27 cellular contexts compared by ENCODE assay signal in the genomic region with DNA sequence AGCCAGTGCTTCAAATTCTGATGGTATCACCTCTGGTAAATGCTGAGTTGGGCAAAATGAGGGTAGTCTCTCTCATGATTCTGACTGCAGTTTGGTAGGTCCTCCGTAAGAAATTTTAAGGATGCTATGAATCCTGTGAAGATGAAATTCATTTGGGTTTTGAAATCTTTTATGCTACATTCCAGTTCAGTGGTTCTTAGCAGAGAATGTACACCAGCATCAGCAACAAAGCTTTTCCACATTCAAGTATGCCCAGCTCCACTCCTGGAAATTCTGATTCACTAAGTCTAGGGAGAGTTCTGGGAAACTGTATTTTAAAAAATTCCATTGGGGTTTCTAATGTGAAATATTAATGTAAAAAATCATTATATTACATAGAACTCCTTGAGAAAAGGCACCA. TPM values are rescaled to one million over a fixed set of nuclear protein-coding genes. Genes with fewer than 3 reads are reported as not detected.
"Had no signal": no experiment of that assay in that cellular context is flagged by ENCODE, and none has a peak within 500 bp of the region (broad histone marks: within the 10 kb centered on the region; RNA-seq: fewer than 3 reads in every experiment).

No MANE protein-coding gene starts in this region.

- H3K4me3 ChIP-seq: hepatocyte, ovary, psoas muscle, right atrium auricular region, skin epidermis, testis had no signal

- ATAC-seq: activated CD4-positive, alpha-beta T cell treated with anti-CD3 and anti-CD28 coated beads for 36 hours; activated T-cell treated with anti-CD3 and anti-CD28 coated beads, Interleukin-2, amount 50 U/mL, for 4 hours; foreskin keratinocyte; left ventricle myocardium superior; natural killer cell treated with Interleukin-12 subunit alpha and Interleukin-12 subunit beta and Interleukin-15 and Interleukin-18, amount 100 ng/mL, for 72 hours; psoas muscle; stimulated activated naive B cell treated with anti-CD40 and anti-IgM and Interleukin-4, amounts not matched to agents 10 μg/mL and 1 μg/mL and 100 μg/mL, for 72 hours; T-helper 17 cell had no signal

- H3K4me1 ChIP-seq: foreskin keratinocyte had no signal

- H2AFZ ChIP-seq: hepatocyte had no signal

- DNase-seq: activated B cell treated with CpG ODN at 0.5 μM for 24 hours; activated CD4-positive, alpha-beta T cell treated with anti-CD3 and anti-CD28 coated beads for 36 hours; activated CD4-positive, alpha-beta T cell treated with anti-CD3 and anti-CD28 coated beads, Interleukin-2, amount 50 U/mL, for 4 hours; activated CD8-positive, alpha-beta memory T cell treated with anti-CD3 and anti-CD28 coated beads for 24 hours; activated CD8-positive, alpha-beta memory T cell treated with anti-CD3 and anti-CD28 coated beads, Interleukin-2, amount 50 U/mL, for 4 hours; activated effector memory CD4-positive, alpha-beta T cell treated with Interleukin-2 at 50 U/mL for 16 hours; activated naive CD4-positive, alpha-beta T cell treated with anti-CD3 and anti-CD28 coated beads for 36 hours; activated naive CD8-positive, alpha-beta T cell treated with anti-CD3 and anti-CD28 coated beads, Interleukin-2, amount 10 ng/mL, durations not matched to agents 7 days and 5 days; activated T-cell treated with anti-CD3 and anti-CD28 coated beads, Interleukin-2, amount 50 U/mL, for 4 hours; cortex of kidney; foreskin keratinocyte; immature natural killer cell; left ventricle myocardium superior; ovary; psoas muscle; stimulated activated CD4-positive, alpha-beta T cell treated with anti-CD3 and anti-CD28 coated beads, Interleukin-2, amount 100 ng/mL, for 48 hours; stimulated activated CD8-positive, alpha-beta memory T cell treated with anti-CD3 and anti-CD28 coated beads, Interleukin-4, amount 100 ng/mL, for 48 hours; stimulated activated naive B cell treated with anti-CD40 and anti-IgM and Interleukin-4, amounts not matched to agents 10 μg/mL and 1 μg/mL and 100 μg/mL, for 72 hours; SW 1271; T-helper 17 cell; testis had no signal

- H3K27ac ChIP-seq: epithelial cell of prostate, foreskin keratinocyte, hepatocyte, neutrophil, ovary, psoas muscle, right atrium auricular region, skin epidermis, testis had no signal

- H3K9me3 ChIP-seq: neutrophil, ovary, psoas muscle, right atrium auricular region, testis had no signal

- H3K36me3 ChIP-seq: neutrophil, ovary, right atrium auricular region had no signal

- H3K4me2 ChIP-seq: hepatocyte had no signal

- H3K79me2 ChIP-seq: hepatocyte had no signal

- H3K27me3 ChIP-seq: foreskin keratinocyte, hepatocyte, neutrophil, ovary, right atrium auricular region, testis had no signal

RNA-seq across cellular contexts. Expression of a gene that starts 33.6 kb away (rescaled TPM):
- total RNA-seq: activated B cell treated with CpG ODN at 0.5 μM for 24 hours; activated CD4-positive, alpha-beta T cell treated with anti-CD3 and anti-CD28 coated beads for 36 hours; activated naive CD4-positive, alpha-beta T cell treated with anti-CD3 and anti-CD28 coated beads for 36 hours; activated naive CD8-positive, alpha-beta T cell treated with anti-CD3 and anti-CD28 coated beads, Interleukin-2, amount 10 ng/mL, durations not matched to agents 7 days and 5 days; activated T-cell treated with anti-CD3 and anti-CD28 coated beads, Interleukin-2, amount 50 U/mL, for 4 hours; foreskin keratinocyte; left ventricle myocardium superior; natural killer cell treated with Interleukin-12 subunit alpha and Interleukin-12 subunit beta and Interleukin-15 and Interleukin-18, amount 100 ng/mL, for 72 hours; psoas muscle; right atrium auricular region; T-helper 17 cell had no signal
- polyA plus RNA-seq: foreskin keratinocyte, immature natural killer cell, ovary, psoas muscle had no signal
